ENCODE assay signal across 9 cellular contexts in genomic region chr1:208654241-208654640, GRCh38.
DNase-seq lines count a peak whose midpoint lies in the region; ATAC-seq, FAIRE-seq and TF ChIP-seq lines count a peak whose summit lies in the region.
"Had no signal": no experiment of that assay in that cellular context is flagged by ENCODE, and none has a peak within 500 bp of the region (broad histone marks: within the 10 kb centered on the region; RNA-seq: fewer than 3 reads in every experiment).

No MANE protein-coding gene starts in this region.

- intact Hi-C loops in lower lobe of right lung (cut with DNase I) (no loop called here), Right ventricle myocardium superior (cut with DNase I) (no loop called here)

- peaks cover 8% of the 10 kb centered on the region for H3K27me3 ChIP-seq in lower lobe of right lung (ENCODE audit: low read depth)

- no peak overlapping the region for H3K4me3 ChIP-seq in Jurkat, Clone E6-1 (ENCODE audit: low read length)
- H3K4me3 ChIP-seq in lower lobe of right lung = no peak overlapping the region

- peak; percentile 16 for TF ChIP-seq CTCF in lower lobe of right lung (IDR thresholded peaks at IDR 0.05)

- no peak overlapping the region for H3K27ac ChIP-seq in lower lobe of right lung
- H3K27ac ChIP-seq: parathyroid adenoma had no signal

- no peaks in the 10 kb centered on the region for H3K9me3 ChIP-seq in lower lobe of right lung

- ATAC-seq in lower lobe of right lung (no peak), Right ventricle myocardium superior (ENCODE audit: poor library complexity) (no peak)

- H3K4me1 ChIP-seq in lower lobe of right lung = no peaks in the 10 kb centered on the region
- H3K4me1 ChIP-seq: parathyroid adenoma had no signal

- peak; percentile 19 for FAIRE-seq in TTC549 (lab: Jason Lieb, UNC)

- DNase-seq in EL (peak; percentile 38), lower lobe of right lung (no peak), NOMO-1 treated with DMSO at 0.1 percent for 48 hours (lab: John Stamatoyannopoulos, UW; ENCODE audit: unreplicated experiment) (no peak), Right ventricle myocardium superior (no peak), hippocampal formation (lab: John Stamatoyannopoulos, UW) (no peak)
- DNase-seq in Jurkat, Clone E6-1 (ENCODE audit: low read depth, low spot score) = peak; percentile 14
- no peak for DNase-seq in stimulated activated CD8-positive, alpha-beta memory T cell treated with anti-CD3 and anti-CD28 coated beads, Interleukin-4, amount 100 ng/mL, for 48 hours

- no peaks in the 10 kb centered on the region for H3K36me3 ChIP-seq in lower lobe of right lung

Comparison
In these comparisons a context has a peak if more than half of its experiments do, and no peak if none do; other contexts are left out.
1. DNase-seq: peak in EL (single experiment) and Jurkat, Clone E6-1 (single experiment); none in lower lobe of right lung (single experiment), NOMO-1 treated with DMSO at 0.1 percent for 48 hours (single experiment), stimulated activated CD8-positive, alpha-beta memory T cell treated with anti-CD3 and anti-CD28 coated beads, Interleukin-4, amount 100 ng/mL, for 48 hours (single experiment), Right ventricle myocardium superior (single experiment) and hippocampal formation (0 of 2).